In genomic region chr16:1340730-1341494, GRCh38 we compare ENCODE assay signal across 1 cellular context.
TF ChIP-seq lines count a peak whose summit lies in the region.

No MANE protein-coding gene starts in this region.

TF ChIP-seq in IMR-90, 13 proteins besides CTCF, POLR2A, EP300 and RAD21:
- TF ChIP-seq CHD1 (IDR thresholded peaks at IDR 0.05; ENCODE audit: low read depth, low read length) (no peak), MAZ (IDR thresholded peaks at IDR 0.05; ENCODE audit: borderline replicate concordance, low read depth, low read length) (no peak), NFE2L2 (IDR thresholded peaks at IDR 0.05; ENCODE audit: low read depth, low read length) (no peak), BHLHE40 (IDR thresholded peaks at IDR 0.05; ENCODE audit: low read depth, low read length) (no peak), SMC3 (IDR thresholded peaks at IDR 0.05; ENCODE audit: low read depth, low read length) (no peak), CEBPB (IDR thresholded peaks at IDR 0.05; ENCODE audit: low read depth, low read length) (no peak), FOS (IDR thresholded peaks at IDR 0.05; ENCODE audit: low read depth, low read length) (no peak), RCOR1 (IDR thresholded peaks at IDR 0.05; ENCODE audit: insufficient replicate concordance, low read length) (no peak)
